1 cellular context compared by ENCODE assay signal in the genomic region with DNA sequence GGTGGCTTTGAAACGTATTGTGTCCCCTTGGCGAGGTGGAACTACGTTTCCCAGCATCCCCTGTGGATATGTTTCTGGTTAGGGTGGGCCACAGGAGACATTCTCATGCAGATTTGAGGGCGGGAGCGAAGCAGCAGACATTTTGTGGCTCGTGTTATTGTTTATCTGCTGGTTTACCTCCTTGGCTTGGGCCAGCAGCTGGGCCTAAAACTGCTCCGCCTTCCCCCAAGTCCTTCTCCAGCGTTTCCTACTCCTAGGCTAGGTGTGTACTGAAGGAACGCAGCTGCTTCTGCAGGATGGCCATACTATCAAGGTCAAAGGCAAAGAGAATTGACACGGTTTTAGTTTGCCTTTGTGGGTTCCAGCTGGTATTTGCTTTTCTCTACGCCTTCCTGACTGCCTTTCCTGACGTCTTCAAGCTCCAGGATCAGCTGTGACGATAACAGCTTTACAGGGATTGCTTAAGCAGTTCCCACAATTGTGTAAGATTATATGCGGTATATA.
TF ChIP-seq lines count a peak whose summit lies in the region.

No MANE protein-coding gene starts in this region.

TF ChIP-seq in K562, 482 proteins besides CTCF, POLR2A, EP300 and RAD21 (continued from another document and continues in another):
- TF ChIP-seq, protein P1, sequence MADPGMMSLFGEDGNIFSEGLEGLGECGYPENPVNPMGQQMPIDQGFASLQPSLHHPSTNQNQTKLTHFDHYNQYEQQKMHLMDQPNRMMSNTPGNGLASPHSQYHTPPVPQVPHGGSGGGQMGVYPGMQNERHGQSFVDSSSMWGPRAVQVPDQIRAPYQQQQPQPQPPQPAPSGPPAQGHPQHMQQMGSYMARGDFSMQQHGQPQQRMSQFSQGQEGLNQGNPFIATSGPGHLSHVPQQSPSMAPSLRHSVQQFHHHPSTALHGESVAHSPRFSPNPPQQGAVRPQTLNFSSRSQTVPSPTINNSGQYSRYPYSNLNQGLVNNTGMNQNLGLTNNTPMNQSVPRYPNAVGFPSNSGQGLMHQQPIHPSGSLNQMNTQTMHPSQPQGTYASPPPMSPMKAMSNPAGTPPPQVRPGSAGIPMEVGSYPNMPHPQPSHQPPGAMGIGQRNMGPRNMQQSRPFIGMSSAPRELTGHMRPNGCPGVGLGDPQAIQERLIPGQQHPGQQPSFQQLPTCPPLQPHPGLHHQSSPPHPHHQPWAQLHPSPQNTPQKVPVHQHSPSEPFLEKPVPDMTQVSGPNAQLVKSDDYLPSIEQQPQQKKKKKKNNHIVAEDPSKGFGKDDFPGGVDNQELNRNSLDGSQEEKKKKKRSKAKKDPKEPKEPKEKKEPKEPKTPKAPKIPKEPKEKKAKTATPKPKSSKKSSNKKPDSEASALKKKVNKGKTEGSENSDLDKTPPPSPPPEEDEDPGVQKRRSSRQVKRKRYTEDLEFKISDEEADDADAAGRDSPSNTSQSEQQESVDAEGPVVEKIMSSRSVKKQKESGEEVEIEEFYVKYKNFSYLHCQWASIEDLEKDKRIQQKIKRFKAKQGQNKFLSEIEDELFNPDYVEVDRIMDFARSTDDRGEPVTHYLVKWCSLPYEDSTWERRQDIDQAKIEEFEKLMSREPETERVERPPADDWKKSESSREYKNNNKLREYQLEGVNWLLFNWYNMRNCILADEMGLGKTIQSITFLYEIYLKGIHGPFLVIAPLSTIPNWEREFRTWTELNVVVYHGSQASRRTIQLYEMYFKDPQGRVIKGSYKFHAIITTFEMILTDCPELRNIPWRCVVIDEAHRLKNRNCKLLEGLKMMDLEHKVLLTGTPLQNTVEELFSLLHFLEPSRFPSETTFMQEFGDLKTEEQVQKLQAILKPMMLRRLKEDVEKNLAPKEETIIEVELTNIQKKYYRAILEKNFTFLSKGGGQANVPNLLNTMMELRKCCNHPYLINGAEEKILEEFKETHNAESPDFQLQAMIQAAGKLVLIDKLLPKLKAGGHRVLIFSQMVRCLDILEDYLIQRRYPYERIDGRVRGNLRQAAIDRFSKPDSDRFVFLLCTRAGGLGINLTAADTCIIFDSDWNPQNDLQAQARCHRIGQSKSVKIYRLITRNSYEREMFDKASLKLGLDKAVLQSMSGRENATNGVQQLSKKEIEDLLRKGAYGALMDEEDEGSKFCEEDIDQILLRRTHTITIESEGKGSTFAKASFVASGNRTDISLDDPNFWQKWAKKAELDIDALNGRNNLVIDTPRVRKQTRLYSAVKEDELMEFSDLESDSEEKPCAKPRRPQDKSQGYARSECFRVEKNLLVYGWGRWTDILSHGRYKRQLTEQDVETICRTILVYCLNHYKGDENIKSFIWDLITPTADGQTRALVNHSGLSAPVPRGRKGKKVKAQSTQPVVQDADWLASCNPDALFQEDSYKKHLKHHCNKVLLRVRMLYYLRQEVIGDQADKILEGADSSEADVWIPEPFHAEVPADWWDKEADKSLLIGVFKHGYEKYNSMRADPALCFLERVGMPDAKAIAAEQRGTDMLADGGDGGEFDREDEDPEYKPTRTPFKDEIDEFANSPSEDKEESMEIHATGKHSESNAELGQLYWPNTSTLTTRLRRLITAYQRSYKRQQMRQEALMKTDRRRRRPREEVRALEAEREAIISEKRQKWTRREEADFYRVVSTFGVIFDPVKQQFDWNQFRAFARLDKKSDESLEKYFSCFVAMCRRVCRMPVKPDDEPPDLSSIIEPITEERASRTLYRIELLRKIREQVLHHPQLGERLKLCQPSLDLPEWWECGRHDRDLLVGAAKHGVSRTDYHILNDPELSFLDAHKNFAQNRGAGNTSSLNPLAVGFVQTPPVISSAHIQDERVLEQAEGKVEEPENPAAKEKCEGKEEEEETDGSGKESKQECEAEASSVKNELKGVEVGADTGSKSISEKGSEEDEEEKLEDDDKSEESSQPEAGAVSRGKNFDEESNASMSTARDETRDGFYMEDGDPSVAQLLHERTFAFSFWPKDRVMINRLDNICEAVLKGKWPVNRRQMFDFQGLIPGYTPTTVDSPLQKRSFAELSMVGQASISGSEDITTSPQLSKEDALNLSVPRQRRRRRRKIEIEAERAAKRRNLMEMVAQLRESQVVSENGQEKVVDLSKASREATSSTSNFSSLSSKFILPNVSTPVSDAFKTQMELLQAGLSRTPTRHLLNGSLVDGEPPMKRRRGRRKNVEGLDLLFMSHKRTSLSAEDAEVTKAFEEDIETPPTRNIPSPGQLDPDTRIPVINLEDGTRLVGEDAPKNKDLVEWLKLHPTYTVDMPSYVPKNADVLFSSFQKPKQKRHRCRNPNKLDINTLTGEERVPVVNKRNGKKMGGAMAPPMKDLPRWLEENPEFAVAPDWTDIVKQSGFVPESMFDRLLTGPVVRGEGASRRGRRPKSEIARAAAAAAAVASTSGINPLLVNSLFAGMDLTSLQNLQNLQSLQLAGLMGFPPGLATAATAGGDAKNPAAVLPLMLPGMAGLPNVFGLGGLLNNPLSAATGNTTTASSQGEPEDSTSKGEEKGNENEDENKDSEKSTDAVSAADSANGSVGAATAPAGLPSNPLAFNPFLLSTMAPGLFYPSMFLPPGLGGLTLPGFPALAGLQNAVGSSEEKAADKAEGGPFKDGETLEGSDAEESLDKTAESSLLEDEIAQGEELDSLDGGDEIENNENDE (IDR thresholded peaks at IDR 0.05; ENCODE audit: low read depth, low read length), result no peak
- TF ChIP-seq, protein P2, sequence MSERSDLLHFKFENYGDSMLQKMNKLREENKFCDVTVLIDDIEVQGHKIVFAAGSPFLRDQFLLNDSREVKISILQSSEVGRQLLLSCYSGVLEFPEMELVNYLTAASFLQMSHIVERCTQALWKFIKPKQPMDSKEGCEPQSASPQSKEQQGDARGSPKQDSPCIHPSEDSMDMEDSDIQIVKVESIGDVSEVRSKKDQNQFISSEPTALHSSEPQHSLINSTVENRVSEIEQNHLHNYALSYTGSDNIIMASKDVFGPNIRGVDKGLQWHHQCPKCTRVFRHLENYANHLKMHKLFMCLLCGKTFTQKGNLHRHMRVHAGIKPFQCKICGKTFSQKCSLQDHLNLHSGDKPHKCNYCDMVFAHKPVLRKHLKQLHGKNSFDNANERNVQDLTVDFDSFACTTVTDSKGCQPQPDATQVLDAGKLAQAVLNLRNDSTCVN (CRISPR knock-in tag; IDR thresholded peaks at IDR 0.05), result no peak
- TF ChIP-seq ZNF77 (CRISPR knock-in tag; IDR thresholded peaks at IDR 0.05) (no peak), ZNF143 (CRISPR knock-in tag; IDR thresholded peaks at IDR 0.05) (peak; percentile 33; the same call in 1 of the 2 replicates), HCFC1 (IDR thresholded peaks at IDR 0.05; ENCODE audit: low read depth, low read length) (peak; percentile 84), FOXK1 (CRISPR knock-in tag; IDR thresholded peaks at IDR 0.05; ENCODE audit: borderline replicate concordance) (no peak), PML (IDR thresholded peaks at IDR 0.05; ENCODE audit: low read length) (no peak), SIX5 (IDR thresholded peaks at IDR 0.05; ENCODE audit: borderline replicate concordance in 1 of 2, insufficient read depth in 1 of 2, low read depth in 1 of 2, low read length in 2 of 2) (peak; percentile 66 to 69), HMG20A (CRISPR knock-in tag; conservative IDR thresholded peaks at IDR 0.05) (no peak), YY1 (IDR thresholded peaks at IDR 0.05; ENCODE audit: borderline replicate concordance in 1 of 3, control insufficient read depth in 1 of 3, extremely low read depth in 1 of 3, insufficient read depth in 3 of 3, insufficient read length in 1 of 3, insufficient replicate concordance in 2 of 3, low read depth in 1 of 3, low read length in 2 of 3) (peak in 2 of 3 experiments; percentile 49 to 81), CEBPB (tag; IDR thresholded peaks at IDR 0.05) (peak; percentile 9; the same call in 1 of the 2 replicates), XRCC3 (IDR thresholded peaks at IDR 0.05) (no peak), ZFX (CRISPR knock-in tag; IDR thresholded peaks at IDR 0.05) (no peak), FOXK2 (conservative IDR thresholded peaks at IDR 0.05 in 1 of 2, IDR thresholded peaks at IDR 0.05 in 1 of 2; ENCODE audit: low read depth in 2 of 2) (no peak), ZNF134 (CRISPR knock-in tag; conservative IDR thresholded peaks at IDR 0.05) (peak; percentile 50; the same call in 1 of the 2 replicates)
- TF ChIP-seq, protein P3, sequence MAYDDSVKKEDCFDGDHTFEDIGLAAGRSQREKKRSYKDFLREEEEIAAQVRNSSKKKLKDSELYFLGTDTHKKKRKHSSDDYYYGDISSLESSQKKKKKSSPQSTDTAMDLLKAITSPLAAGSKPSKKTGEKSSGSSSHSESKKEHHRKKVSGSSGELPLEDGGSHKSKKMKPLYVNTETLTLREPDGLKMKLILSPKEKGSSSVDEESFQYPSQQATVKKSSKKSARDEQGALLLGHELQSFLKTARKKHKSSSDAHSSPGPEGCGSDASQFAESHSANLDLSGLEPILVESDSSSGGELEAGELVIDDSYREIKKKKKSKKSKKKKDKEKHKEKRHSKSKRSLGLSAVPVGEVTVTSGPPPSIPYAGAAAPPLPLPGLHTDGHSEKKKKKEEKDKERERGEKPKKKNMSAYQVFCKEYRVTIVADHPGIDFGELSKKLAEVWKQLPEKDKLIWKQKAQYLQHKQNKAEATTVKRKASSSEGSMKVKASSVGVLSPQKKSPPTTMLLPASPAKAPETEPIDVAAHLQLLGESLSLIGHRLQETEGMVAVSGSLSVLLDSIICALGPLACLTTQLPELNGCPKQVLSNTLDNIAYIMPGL (CRISPR knock-in tag; IDR thresholded peaks at IDR 0.05), result no peak
- TF ChIP-seq, protein P4, sequence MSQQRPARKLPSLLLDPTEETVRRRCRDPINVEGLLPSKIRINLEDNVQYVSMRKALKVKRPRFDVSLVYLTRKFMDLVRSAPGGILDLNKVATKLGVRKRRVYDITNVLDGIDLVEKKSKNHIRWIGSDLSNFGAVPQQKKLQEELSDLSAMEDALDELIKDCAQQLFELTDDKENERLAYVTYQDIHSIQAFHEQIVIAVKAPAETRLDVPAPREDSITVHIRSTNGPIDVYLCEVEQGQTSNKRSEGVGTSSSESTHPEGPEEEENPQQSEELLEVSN (IDR thresholded peaks at IDR 0.05; ENCODE audit: borderline replicate concordance in 1 of 2, extremely low read depth in 1 of 2, insufficient read depth in 1 of 2, insufficient read length in 1 of 2, low read depth in 1 of 2, low read length in 1 of 2, poor library complexity in 1 of 2, severe bottlenecking in 1 of 2), result peak in 1 of 2 experiments; percentile 18
- TF ChIP-seq, protein P5, sequence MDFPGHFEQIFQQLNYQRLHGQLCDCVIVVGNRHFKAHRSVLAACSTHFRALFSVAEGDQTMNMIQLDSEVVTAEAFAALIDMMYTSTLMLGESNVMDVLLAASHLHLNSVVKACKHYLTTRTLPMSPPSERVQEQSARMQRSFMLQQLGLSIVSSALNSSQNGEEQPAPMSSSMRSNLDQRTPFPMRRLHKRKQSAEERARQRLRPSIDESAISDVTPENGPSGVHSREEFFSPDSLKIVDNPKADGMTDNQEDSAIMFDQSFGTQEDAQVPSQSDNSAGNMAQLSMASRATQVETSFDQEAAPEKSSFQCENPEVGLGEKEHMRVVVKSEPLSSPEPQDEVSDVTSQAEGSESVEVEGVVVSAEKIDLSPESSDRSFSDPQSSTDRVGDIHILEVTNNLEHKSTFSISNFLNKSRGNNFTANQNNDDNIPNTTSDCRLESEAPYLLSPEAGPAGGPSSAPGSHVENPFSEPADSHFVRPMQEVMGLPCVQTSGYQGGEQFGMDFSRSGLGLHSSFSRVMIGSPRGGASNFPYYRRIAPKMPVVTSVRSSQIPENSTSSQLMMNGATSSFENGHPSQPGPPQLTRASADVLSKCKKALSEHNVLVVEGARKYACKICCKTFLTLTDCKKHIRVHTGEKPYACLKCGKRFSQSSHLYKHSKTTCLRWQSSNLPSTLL (IDR thresholded peaks at IDR 0.05), result no peak
- TF ChIP-seq, protein P6, sequence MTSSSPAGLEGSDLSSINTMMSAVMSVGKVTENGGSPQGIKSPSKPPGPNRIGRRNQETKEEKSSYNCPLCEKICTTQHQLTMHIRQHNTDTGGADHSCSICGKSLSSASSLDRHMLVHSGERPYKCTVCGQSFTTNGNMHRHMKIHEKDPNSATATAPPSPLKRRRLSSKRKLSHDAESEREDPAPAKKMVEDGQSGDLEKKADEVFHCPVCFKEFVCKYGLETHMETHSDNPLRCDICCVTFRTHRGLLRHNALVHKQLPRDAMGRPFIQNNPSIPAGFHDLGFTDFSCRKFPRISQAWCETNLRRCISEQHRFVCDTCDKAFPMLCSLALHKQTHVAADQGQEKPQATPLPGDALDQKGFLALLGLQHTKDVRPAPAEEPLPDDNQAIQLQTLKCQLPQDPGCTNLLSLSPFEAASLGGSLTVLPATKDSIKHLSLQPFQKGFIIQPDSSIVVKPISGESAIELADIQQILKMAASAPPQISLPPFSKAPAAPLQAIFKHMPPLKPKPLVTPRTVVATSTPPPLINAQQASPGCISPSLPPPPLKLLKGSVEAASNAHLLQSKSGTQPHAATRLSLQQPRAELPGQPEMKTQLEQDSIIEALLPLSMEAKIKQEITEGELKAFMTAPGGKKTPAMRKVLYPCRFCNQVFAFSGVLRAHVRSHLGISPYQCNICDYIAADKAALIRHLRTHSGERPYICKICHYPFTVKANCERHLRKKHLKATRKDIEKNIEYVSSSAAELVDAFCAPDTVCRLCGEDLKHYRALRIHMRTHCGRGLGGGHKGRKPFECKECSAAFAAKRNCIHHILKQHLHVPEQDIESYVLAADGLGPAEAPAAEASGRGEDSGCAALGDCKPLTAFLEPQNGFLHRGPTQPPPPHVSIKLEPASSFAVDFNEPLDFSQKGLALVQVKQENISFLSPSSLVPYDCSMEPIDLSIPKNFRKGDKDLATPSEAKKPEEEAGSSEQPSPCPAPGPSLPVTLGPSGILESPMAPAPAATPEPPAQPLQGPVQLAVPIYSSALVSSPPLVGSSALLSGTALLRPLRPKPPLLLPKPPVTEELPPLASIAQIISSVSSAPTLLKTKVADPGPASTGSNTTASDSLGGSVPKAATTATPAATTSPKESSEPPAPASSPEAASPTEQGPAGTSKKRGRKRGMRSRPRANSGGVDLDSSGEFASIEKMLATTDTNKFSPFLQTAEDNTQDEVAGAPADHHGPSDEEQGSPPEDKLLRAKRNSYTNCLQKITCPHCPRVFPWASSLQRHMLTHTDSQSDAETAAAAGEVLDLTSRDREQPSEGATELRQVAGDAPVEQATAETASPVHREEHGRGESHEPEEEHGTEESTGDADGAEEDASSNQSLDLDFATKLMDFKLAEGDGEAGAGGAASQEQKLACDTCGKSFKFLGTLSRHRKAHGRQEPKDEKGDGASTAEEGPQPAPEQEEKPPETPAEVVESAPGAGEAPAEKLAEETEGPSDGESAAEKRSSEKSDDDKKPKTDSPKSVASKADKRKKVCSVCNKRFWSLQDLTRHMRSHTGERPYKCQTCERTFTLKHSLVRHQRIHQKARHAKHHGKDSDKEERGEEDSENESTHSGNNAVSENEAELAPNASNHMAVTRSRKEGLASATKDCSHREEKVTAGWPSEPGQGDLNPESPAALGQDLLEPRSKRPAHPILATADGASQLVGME (CRISPR knock-in tag; IDR thresholded peaks at IDR 0.05), result no peak
